1 cellular context compared by ENCODE assay signal in genomic region chr3:184543848-184544512, GRCh38.
A peak's percentile ranks its signal among the peaks of the same experiment; 100 is the strongest.
TF ChIP-seq lines count a peak whose summit lies in the region.

No MANE protein-coding gene starts in this region.

TF ChIP-seq in HepG2, 621 proteins besides CTCF, POLR2A, EP300 and RAD21 (continued from another document):
- no peak for TF ChIP-seq ZHX1 (CRISPR knock-in tag; IDR thresholded peaks at IDR 0.05; ENCODE audit: low read depth)
- TF ChIP-seq LRRFIP1 (CRISPR knock-in tag; conservative IDR thresholded peaks at IDR 0.05) = no peak
- 0 out of 2 replicates have a peak, but pooled peaks have one; percentile 37 for TF ChIP-seq ZNF501 (CRISPR knock-in tag; IDR thresholded peaks at IDR 0.05)
- 0 out of 2 replicates have a peak, but pooled peaks have one; percentile 44 for TF ChIP-seq HNF1B (CRISPR knock-in tag; IDR thresholded peaks at IDR 0.05)
- no peak for TF ChIP-seq GABPB1 (CRISPR knock-in tag; IDR thresholded peaks at IDR 0.05)
- no peak for TF ChIP-seq EZH2 (conservative IDR thresholded peaks at IDR 0.05; ENCODE audit: low read depth, low read length)
- TF ChIP-seq SIX4 (CRISPR knock-in tag; IDR thresholded peaks at IDR 0.05) = no peak
- peak; percentile 91 for TF ChIP-seq STAG1 (CRISPR knock-in tag; IDR thresholded peaks at IDR 0.05)
- TF ChIP-seq SALL1 (CRISPR knock-in tag; IDR thresholded peaks at IDR 0.05) = peak; percentile 34; the same call in 1 of the 2 replicates
- peak; percentile 73; the same call in 1 of the 2 replicates for TF ChIP-seq ZNF598 (CRISPR knock-in tag; IDR thresholded peaks at IDR 0.05; ENCODE audit: borderline replicate concordance)
- peak; percentile 76 for TF ChIP-seq XRCC5 (optimal IDR thresholded peaks at IDR 0.05; ENCODE audit: low read length)
- peak; percentile 82 for TF ChIP-seq SMC3 (IDR thresholded peaks at IDR 0.05; ENCODE audit: low read length)
- TF ChIP-seq ZNF572 (CRISPR knock-in tag; IDR thresholded peaks at IDR 0.05) = 0 out of 2 replicates have a peak, but pooled peaks have one; percentile 58
- no peak for TF ChIP-seq TCF7L2 (IDR thresholded peaks at IDR 0.05; ENCODE audit: low read depth, low read length)
